ENCODE assay signal across 1 cellular context in the genomic region with DNA sequence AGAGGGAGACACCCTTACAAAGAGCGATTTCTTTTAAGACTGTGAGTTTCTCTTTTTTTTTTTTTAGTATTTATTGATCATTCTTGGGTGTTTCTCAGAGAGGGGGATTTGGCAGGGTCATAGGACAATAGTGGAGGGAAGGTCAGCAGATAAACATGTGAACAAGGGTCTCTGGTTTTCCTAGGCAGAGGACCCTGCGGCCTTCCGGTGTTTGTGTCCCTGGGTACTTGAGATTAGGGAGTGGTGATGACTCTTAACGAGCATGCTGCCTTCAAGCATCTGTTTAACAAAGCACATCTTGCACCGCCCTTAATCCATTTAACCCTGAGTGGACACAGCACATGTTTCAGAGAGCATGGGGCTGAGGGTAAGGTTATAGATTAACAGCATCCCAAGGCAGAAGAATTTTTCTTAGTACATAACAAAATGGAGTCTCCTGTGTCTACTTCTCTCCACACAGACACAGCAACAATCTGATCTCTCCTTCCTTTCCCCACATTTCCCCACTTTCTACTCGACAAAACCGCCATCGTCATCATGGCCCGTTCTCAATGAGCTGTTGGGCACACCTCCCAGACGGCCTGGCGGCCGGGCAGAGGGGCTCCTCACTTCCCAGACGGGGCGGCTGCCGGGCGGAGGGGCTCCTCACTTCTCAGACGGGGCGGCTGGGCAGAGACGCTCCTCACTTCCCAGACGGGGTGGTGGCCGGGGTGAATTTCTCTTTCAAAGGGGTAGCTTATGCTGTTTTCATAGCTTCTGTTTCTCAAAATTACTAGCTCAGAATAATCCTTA.
TF ChIP-seq lines count a peak whose summit lies in the region.
"Not testable (repeated sequence)": the region's sequence is repeated elsewhere in the genome, so short reads cannot be mapped to it uniquely, and the experiment has no call there.

No MANE protein-coding gene starts in this region.

TF ChIP-seq in K562, 482 proteins besides CTCF, POLR2A, EP300 and RAD21 (continued from another document and continues in another):
- TF ChIP-seq, protein P1, sequence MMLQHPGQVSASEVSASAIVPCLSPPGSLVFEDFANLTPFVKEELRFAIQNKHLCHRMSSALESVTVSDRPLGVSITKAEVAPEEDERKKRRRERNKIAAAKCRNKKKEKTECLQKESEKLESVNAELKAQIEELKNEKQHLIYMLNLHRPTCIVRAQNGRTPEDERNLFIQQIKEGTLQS (IDR thresholded peaks at IDR 0.05): peak; percentile 27; the same call in 1 of the 2 replicates
- TF ChIP-seq, protein P1 (CRISPR knock-in tag; conservative IDR thresholded peaks at IDR 0.05): not testable (repeated sequence)
- TF ChIP-seq FOXK2 (conservative IDR thresholded peaks at IDR 0.05 in 1 of 2, IDR thresholded peaks at IDR 0.05 in 1 of 2; ENCODE audit: low read depth in 2 of 2) (peak; percentile 39 to 46), ILK (tag; IDR thresholded peaks at IDR 0.05; ENCODE audit: borderline replicate concordance, low read depth) (peak; percentile 74; the same call in 1 of the 2 replicates), HIVEP1 (CRISPR knock-in tag; IDR thresholded peaks at IDR 0.05) (peak; percentile 92), SMARCE1 (IDR thresholded peaks at IDR 0.05) (peak; percentile 81; the same call in 1 of the 2 replicates), ZNF239 (CRISPR knock-in tag; IDR thresholded peaks at IDR 0.05) (peak; percentile 77), KLF6 (CRISPR knock-in tag; IDR thresholded peaks at IDR 0.05; ENCODE audit: borderline replicate concordance) (peak; percentile 94), GATAD2B (IDR thresholded peaks at IDR 0.05; ENCODE audit: borderline replicate concordance) (peak; percentile 62; the same call in 1 of the 2 replicates), ZNF41 (CRISPR knock-in tag; conservative IDR thresholded peaks at IDR 0.05) (peak; percentile 88), DPF2 (IDR thresholded peaks at IDR 0.05) (peak; percentile 93), NCOR1 (IDR thresholded peaks at IDR 0.05) (peak; percentile 81), RBFOX2 (IDR thresholded peaks at IDR 0.05; ENCODE audit: low read depth, low read length) (peak; percentile 62), ZNF316 (IDR thresholded peaks at IDR 0.05) (0 out of 2 replicates have a peak, but pooled peaks have one; percentile 11), ZKSCAN3 (CRISPR knock-in tag; IDR thresholded peaks at IDR 0.05) (0 out of 2 replicates have a peak, but pooled peaks have one; percentile 33), SMARCA4 (IDR thresholded peaks at IDR 0.05) (peak; percentile 85), ZNF766 (CRISPR knock-in tag; conservative IDR thresholded peaks at IDR 0.05) (peak; percentile 75; the same call in 1 of the 2 replicates), ELF4 (CRISPR knock-in tag; IDR thresholded peaks at IDR 0.05) (peak; percentile 28; the same call in 1 of the 2 replicates), CTBP1 (IDR thresholded peaks at IDR 0.05; ENCODE audit: borderline replicate concordance) (peak; percentile 61), KLF13 (tag; IDR thresholded peaks at IDR 0.05; ENCODE audit: borderline replicate concordance, low read depth) (peak; percentile 67; the same call in 1 of the 2 replicates), ZNF165 (CRISPR knock-in tag; IDR thresholded peaks at IDR 0.05; ENCODE audit: borderline replicate concordance) (0 out of 2 replicates have a peak, but pooled peaks have one; percentile 69), BACH1 (tag; IDR thresholded peaks at IDR 0.05) (peak; percentile 72; the same call in 1 of the 2 replicates), NFE2L1 (tag; IDR thresholded peaks at IDR 0.05; ENCODE audit: borderline replicate concordance, low read depth) (peak; percentile 44; the same call in 1 of the 2 replicates), ARID1B (IDR thresholded peaks at IDR 0.05) (peak; percentile 90), LARP7 (IDR thresholded peaks at IDR 0.05) (0 out of 2 replicates have a peak, but pooled peaks have one; percentile 49), NFIC (IDR thresholded peaks at IDR 0.05) (peak; percentile 69), ZNF584 (CRISPR knock-in tag; IDR thresholded peaks at IDR 0.05; ENCODE audit: low read depth) (peak; percentile 51; the same call in 1 of the 2 replicates), LEF1 (IDR thresholded peaks at IDR 0.05) (peak; percentile 37; the same call in 1 of the 2 replicates), MEF2D (tag; conservative IDR thresholded peaks at IDR 0.05; ENCODE audit: low read depth) (peak; percentile 90), TCF3 (CRISPR knock-in tag; IDR thresholded peaks at IDR 0.05) (peak; percentile 84), KDM1A (IDR thresholded peaks at IDR 0.05) (peak; percentile 77 to 81), ZNF444 (CRISPR knock-in tag; IDR thresholded peaks at IDR 0.05) (peak; percentile 17; the same call in 1 of the 2 replicates), HDAC3 (IDR thresholded peaks at IDR 0.05; ENCODE audit: borderline replicate concordance, partially characterized antibody) (peak; percentile 40), EP400 (IDR thresholded peaks at IDR 0.05) (peak; percentile 77), TEAD2 (tag; IDR thresholded peaks at IDR 0.05) (peak; percentile 81), PTTG1 (tag; IDR thresholded peaks at IDR 0.05; ENCODE audit: low read depth) (peak; percentile 93), MTA2 (IDR thresholded peaks at IDR 0.05; ENCODE audit: low read depth) (0 out of 2 replicates have a peak, but pooled peaks have one; percentile 40), ZNF644 (tag; IDR thresholded peaks at IDR 0.05; ENCODE audit: low read depth) (peak; percentile 89; the same call in 1 of the 2 replicates)
- TF ChIP-seq, protein P2, sequence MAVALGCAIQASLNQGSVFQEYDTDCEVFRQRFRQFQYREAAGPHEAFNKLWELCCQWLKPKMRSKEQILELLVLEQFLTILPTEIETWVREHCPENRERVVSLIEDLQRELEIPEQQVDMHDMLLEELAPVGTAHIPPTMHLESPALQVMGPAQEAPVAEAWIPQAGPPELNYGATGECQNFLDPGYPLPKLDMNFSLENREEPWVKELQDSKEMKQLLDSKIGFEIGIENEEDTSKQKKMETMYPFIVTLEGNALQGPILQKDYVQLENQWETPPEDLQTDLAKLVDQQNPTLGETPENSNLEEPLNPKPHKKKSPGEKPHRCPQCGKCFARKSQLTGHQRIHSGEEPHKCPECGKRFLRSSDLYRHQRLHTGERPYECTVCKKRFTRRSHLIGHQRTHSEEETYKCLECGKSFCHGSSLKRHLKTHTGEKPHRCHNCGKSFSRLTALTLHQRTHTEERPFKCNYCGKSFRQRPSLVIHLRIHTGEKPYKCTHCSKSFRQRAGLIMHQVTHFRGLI (CRISPR knock-in tag; IDR thresholded peaks at IDR 0.05): peak; percentile 80
- TF ChIP-seq, protein P3, sequence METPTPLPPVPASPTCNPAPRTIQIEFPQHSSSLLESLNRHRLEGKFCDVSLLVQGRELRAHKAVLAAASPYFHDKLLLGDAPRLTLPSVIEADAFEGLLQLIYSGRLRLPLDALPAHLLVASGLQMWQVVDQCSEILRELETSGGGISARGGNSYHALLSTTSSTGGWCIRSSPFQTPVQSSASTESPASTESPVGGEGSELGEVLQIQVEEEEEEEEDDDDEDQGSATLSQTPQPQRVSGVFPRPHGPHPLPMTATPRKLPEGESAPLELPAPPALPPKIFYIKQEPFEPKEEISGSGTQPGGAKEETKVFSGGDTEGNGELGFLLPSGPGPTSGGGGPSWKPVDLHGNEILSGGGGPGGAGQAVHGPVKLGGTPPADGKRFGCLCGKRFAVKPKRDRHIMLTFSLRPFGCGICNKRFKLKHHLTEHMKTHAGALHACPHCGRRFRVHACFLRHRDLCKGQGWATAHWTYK (CRISPR knock-in tag; IDR thresholded peaks at IDR 0.05): peak; percentile 94
- TF ChIP-seq, protein P4, sequence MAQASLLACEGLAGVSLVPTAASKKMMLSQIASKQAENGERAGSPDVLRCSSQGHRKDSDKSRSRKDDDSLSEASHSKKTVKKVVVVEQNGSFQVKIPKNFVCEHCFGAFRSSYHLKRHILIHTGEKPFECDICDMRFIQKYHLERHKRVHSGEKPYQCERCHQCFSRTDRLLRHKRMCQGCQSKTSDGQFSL (CRISPR knock-in tag; IDR thresholded peaks at IDR 0.05): not testable (repeated sequence)
- TF ChIP-seq, protein P4 (tag; IDR thresholded peaks at IDR 0.05): peak in 1 of 2 experiments; percentile 79; a peak in 1 of 4 replicates
- TF ChIP-seq, protein P5, sequence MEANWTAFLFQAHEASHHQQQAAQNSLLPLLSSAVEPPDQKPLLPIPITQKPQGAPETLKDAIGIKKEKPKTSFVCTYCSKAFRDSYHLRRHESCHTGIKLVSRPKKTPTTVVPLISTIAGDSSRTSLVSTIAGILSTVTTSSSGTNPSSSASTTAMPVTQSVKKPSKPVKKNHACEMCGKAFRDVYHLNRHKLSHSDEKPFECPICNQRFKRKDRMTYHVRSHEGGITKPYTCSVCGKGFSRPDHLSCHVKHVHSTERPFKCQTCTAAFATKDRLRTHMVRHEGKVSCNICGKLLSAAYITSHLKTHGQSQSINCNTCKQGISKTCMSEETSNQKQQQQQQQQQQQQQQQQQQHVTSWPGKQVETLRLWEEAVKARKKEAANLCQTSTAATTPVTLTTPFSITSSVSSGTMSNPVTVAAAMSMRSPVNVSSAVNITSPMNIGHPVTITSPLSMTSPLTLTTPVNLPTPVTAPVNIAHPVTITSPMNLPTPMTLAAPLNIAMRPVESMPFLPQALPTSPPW (CRISPR knock-in tag; IDR thresholded peaks at IDR 0.05): peak; percentile 37; the same call in 1 of the 2 replicates
- TF ChIP-seq, protein P6, sequence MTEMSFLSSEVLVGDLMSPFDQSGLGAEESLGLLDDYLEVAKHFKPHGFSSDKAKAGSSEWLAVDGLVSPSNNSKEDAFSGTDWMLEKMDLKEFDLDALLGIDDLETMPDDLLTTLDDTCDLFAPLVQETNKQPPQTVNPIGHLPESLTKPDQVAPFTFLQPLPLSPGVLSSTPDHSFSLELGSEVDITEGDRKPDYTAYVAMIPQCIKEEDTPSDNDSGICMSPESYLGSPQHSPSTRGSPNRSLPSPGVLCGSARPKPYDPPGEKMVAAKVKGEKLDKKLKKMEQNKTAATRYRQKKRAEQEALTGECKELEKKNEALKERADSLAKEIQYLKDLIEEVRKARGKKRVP (CRISPR knock-in tag; IDR thresholded peaks at IDR 0.05): peak; percentile 60
- TF ChIP-seq, protein P7, sequence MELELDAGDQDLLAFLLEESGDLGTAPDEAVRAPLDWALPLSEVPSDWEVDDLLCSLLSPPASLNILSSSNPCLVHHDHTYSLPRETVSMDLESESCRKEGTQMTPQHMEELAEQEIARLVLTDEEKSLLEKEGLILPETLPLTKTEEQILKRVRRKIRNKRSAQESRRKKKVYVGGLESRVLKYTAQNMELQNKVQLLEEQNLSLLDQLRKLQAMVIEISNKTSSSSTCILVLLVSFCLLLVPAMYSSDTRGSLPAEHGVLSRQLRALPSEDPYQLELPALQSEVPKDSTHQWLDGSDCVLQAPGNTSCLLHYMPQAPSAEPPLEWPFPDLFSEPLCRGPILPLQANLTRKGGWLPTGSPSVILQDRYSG (tag; conservative IDR thresholded peaks at IDR 0.05; ENCODE audit: low read depth): peak; percentile 90; the same call in 1 of the 2 replicates
- TF ChIP-seq, protein P8, sequence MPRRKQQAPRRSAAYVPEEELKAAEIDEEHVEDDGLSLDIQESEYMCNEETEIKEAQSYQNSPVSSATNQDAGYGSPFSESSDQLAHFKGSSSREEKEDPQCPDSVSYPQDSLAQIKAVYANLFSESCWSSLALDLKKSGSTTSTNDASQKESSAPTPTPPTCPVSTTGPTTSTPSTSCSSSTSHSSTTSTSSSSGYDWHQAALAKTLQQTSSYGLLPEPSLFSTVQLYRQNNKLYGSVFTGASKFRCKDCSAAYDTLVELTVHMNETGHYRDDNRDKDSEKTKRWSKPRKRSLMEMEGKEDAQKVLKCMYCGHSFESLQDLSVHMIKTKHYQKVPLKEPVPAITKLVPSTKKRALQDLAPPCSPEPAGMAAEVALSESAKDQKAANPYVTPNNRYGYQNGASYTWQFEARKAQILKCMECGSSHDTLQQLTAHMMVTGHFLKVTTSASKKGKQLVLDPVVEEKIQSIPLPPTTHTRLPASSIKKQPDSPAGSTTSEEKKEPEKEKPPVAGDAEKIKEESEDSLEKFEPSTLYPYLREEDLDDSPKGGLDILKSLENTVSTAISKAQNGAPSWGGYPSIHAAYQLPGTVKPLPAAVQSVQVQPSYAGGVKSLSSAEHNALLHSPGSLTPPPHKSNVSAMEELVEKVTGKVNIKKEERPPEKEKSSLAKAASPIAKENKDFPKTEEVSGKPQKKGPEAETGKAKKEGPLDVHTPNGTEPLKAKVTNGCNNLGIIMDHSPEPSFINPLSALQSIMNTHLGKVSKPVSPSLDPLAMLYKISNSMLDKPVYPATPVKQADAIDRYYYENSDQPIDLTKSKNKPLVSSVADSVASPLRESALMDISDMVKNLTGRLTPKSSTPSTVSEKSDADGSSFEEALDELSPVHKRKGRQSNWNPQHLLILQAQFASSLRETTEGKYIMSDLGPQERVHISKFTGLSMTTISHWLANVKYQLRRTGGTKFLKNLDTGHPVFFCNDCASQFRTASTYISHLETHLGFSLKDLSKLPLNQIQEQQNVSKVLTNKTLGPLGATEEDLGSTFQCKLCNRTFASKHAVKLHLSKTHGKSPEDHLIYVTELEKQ (CRISPR knock-in tag; IDR thresholded peaks at IDR 0.05): peak; percentile 88
- TF ChIP-seq, protein P9, sequence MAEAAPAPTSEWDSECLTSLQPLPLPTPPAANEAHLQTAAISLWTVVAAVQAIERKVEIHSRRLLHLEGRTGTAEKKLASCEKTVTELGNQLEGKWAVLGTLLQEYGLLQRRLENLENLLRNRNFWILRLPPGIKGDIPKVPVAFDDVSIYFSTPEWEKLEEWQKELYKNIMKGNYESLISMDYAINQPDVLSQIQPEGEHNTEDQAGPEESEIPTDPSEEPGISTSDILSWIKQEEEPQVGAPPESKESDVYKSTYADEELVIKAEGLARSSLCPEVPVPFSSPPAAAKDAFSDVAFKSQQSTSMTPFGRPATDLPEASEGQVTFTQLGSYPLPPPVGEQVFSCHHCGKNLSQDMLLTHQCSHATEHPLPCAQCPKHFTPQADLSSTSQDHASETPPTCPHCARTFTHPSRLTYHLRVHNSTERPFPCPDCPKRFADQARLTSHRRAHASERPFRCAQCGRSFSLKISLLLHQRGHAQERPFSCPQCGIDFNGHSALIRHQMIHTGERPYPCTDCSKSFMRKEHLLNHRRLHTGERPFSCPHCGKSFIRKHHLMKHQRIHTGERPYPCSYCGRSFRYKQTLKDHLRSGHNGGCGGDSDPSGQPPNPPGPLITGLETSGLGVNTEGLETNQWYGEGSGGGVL (CRISPR knock-in tag; IDR thresholded peaks at IDR 0.05): peak; percentile 61
